1 cellular context compared by ENCODE assay signal in genomic region chr6:30782425-30783014, GRCh38.
A peak's percentile ranks its signal among the peaks of the same experiment; 100 is the strongest.
TF ChIP-seq lines count a peak whose summit lies in the region.

No MANE protein-coding gene starts in this region.

TF ChIP-seq in A549, 52 proteins besides CTCF, POLR2A, EP300 and RAD21 (continued from another document):
- TF ChIP-seq HES2 (IDR thresholded peaks at IDR 0.05) (0 out of 2 replicates have a peak, but pooled peaks have one; percentile 19), TP53 (CRISPR knock-in tag; IDR thresholded peaks at IDR 0.05) (0 out of 2 replicates have a peak, but pooled peaks have one; percentile 11), FOSL2 (IDR thresholded peaks at IDR 0.05) (no peak; the same call in 1 of the 2 replicates), FOSL2 (CRISPR knock-in tag; IDR thresholded peaks at IDR 0.05) (peak; percentile 68), JUNB (IDR thresholded peaks at IDR 0.05) (peak; percentile 50; the same call in 1 of the 2 replicates), CEBPB (IDR thresholded peaks at IDR 0.05) (peak; percentile 94 to 97), CHD2 (IDR thresholded peaks at IDR 0.05; ENCODE audit: low read length, partially characterized antibody) (no peak)
TF ChIP-seq in A549: peak in this region for 7.
